In genomic region chr11:32109596-32109995, GRCh38 we compare ENCODE assay signal across 27 cellular contexts. TPM values are rescaled to one million over a fixed set of nuclear protein-coding genes. Genes with fewer than 3 reads are reported as not detected.
DNase-seq lines count a peak whose midpoint lies in the region; ATAC-seq, FAIRE-seq and TF ChIP-seq lines count a peak whose summit lies in the region.
"Had no signal": no experiment of that assay in that cellular context is flagged by ENCODE, and none has a peak within 500 bp of the region (broad histone marks: within the 10 kb centered on the region; RNA-seq: fewer than 3 reads in every experiment).

No MANE protein-coding gene starts in this region.

- H2AFZ ChIP-seq in GM23338 (peak overlapping the region; percentile 63), astrocyte (ENCODE audit: low read depth, low read length) (no peak overlapping the region)

- DNase-seq in GM23338 (ENCODE audit: low spot score) (no peak), NCI-H82 (lab: John Stamatoyannopoulos, UW) (peak; percentile 72), astrocyte (ENCODE audit: low read depth) (no peak), WERI-Rb-1 (no peak), putamen (ENCODE audit: low spot score) (no peak)
- DNase-seq: CD4-positive, CD25-positive, alpha-beta regulatory T cell; DMS153; DND-41; Karpas-422; MV-4-11; NCI-H1105; NCI-H1436 treated with DMSO at 0.1 percent for 48 hours; NCI-H187 treated with DMSO at 0.1 percent for 48 hours; NCI-H2171 treated with DMSO at 0.1 percent for 48 hours; NCI-H345; NCI-H524; NCI-H748 treated with DMSO at 0.1 percent for 48 hours; SIG-M5; SK-N-SH; SW 1271 had no signal

- H3K27ac ChIP-seq in GM23338 (ENCODE audit: low read depth) (no peak overlapping the region), astrocyte (ENCODE audit: low read depth, low read length) (no peak overlapping the region), WERI-Rb-1 (no peak overlapping the region)
- H3K27ac ChIP-seq: BLaER1, RWPE1 had no signal

- H3K36me3 Mint-ChIP-seq in GM23338 (ENCODE audit: low read depth) (peaks cover 10% of the 10 kb centered on the region; the same call in 2 of the 3 replicates), astrocyte (ENCODE audit: low read depth, unreplicated experiment) (peaks cover 6% of the 10 kb centered on the region)

- 0 out of 2 replicates have a peak, but pooled peaks cover 5% of the 10 kb centered on the region for H3K9me2 ChIP-seq in GM23338 (ENCODE audit: insufficient read depth)
- H3K9me2 ChIP-seq: SK-N-SH had no signal

- ATAC-seq in GM23338 (no peak), HG03571 (IDR thresholded peaks at IDR 0.05; ENCODE audit: unreplicated experiment) (no peak)

- no peaks in the 10 kb centered on the region for H3K36me3 ChIP-seq in GM23338 (ENCODE audit: insufficient read depth)
- peaks cover 9% of the 10 kb centered on the region for H3K36me3 ChIP-seq in astrocyte (ENCODE audit: insufficient read depth, low read length)
- H3K36me3 ChIP-seq in skeletal muscle satellite cell (ENCODE audit: insufficient read depth, low read length), result no peaks in the 10 kb centered on the region
- H3K36me3 ChIP-seq in WERI-Rb-1, result peaks cover 5% of the 10 kb centered on the region; the same call in 1 of the 2 replicates
- H3K36me3 ChIP-seq: HAP-1 had no signal

- H3K27ac Mint-ChIP-seq in GM23338, result peak overlapping the region; percentile 43; the same call in 1 of the 2 replicates
- no peak overlapping the region for H3K27ac Mint-ChIP-seq in astrocyte (ENCODE audit: unreplicated experiment)
- H3K27ac Mint-ChIP-seq: CD4-positive, CD25-positive, alpha-beta regulatory T cell had no signal

- H4K20me1 ChIP-seq in GM23338 (replicated peaks; ENCODE audit: insufficient read depth) (no peaks in the 10 kb centered on the region; the same call in 1 of the 2 replicates), astrocyte (ENCODE audit: insufficient read depth, low read length) (peaks cover 7% of the 10 kb centered on the region)

- H3K4me1 ChIP-seq in GM23338 (ENCODE audit: insufficient read depth) (no peaks in the 10 kb centered on the region), astrocyte (ENCODE audit: insufficient read depth, low read length) (peaks cover 4% of the 10 kb centered on the region), skeletal muscle satellite cell (ENCODE audit: control insufficient read depth, insufficient read depth, low read length) (peaks cover 21% of the 10 kb centered on the region)
- H3K4me1 ChIP-seq: HAP-1 had no signal

- H3K27me3 Mint-ChIP-seq in GM23338 (ENCODE audit: insufficient read depth, low read depth, poor library complexity) (no peaks in the 10 kb centered on the region), astrocyte (ENCODE audit: low read depth, unreplicated experiment) (peaks cover 10% of the 10 kb centered on the region)

- TF ChIP-seq CTCF in GM23338 (conservative IDR thresholded peaks at IDR 0.05; ENCODE audit: low read depth in 2 of 2) (no peak), astrocyte (IDR thresholded peaks at IDR 0.05; ENCODE audit: insufficient read depth, low read depth, low read length) (no peak), WERI-Rb-1 (IDR thresholded peaks at IDR 0.05; ENCODE audit: low read depth, low read length) (no peak)

- H3K4me3 ChIP-seq in GM23338 (no peak overlapping the region), astrocyte (ENCODE audit: insufficient read depth, low read depth, low read length) (no peak overlapping the region), skeletal muscle satellite cell (ENCODE audit: low read length) (no peak overlapping the region), WERI-Rb-1 (ENCODE audit: low read depth, low read length) (no peak overlapping the region)
- H3K4me3 ChIP-seq: BLaER1, HAP-1 had no signal

- H3K9me3 Mint-ChIP-seq in GM23338, result no peaks in the 10 kb centered on the region
- peaks cover 2% of the 10 kb centered on the region for H3K9me3 Mint-ChIP-seq in astrocyte (ENCODE audit: unreplicated experiment)

- no peak overlapping the region for H3K9ac ChIP-seq in astrocyte (ENCODE audit: low read length)
- H3K9ac ChIP-seq in skeletal muscle satellite cell (ENCODE audit: low read depth, low read length), result no peak overlapping the region
- H3K9ac ChIP-seq: BLaER1, SK-N-SH had no signal

- H3K4me2 ChIP-seq in GM23338 (no peak overlapping the region), astrocyte (ENCODE audit: low read length) (peak overlapping the region; percentile 14), skeletal muscle satellite cell (ENCODE audit: low read length) (peak overlapping the region; percentile 35)
- H3K4me2 ChIP-seq: BLaER1, SK-N-SH had no signal

- H3K27me3 ChIP-seq in GM23338 (ENCODE audit: insufficient read depth) (no peaks in the 10 kb centered on the region), astrocyte (ENCODE audit: insufficient read depth, low read length) (peaks cover 3% of the 10 kb centered on the region), skeletal muscle satellite cell (ENCODE audit: control insufficient read depth, insufficient read depth, low read length) (no peaks in the 10 kb centered on the region), WERI-Rb-1 (ENCODE audit: insufficient read depth, low read depth, severe bottlenecking) (no peaks in the 10 kb centered on the region)
- H3K27me3 ChIP-seq: BLaER1 had no signal

- H3K79me2 ChIP-seq in GM23338 (replicated peaks; ENCODE audit: insufficient read depth), result no peaks in the 10 kb centered on the region
- H3K79me2 ChIP-seq in astrocyte (ENCODE audit: insufficient read depth, low read length), result no peaks in the 10 kb centered on the region

- H3F3A ChIP-seq in GM23338 (replicated peaks; ENCODE audit: low read depth), result no peaks in the 10 kb centered on the region

- H3K4me1 Mint-ChIP-seq in GM23338 (peaks cover 15% of the 10 kb centered on the region), astrocyte (ENCODE audit: low read depth, unreplicated experiment) (peaks cover 10% of the 10 kb centered on the region)
- H3K4me1 Mint-ChIP-seq: CD4-positive, CD25-positive, alpha-beta regulatory T cell had no signal

- no peak overlapping the region for H3K4me3 Mint-ChIP-seq in GM23338
- H3K4me3 Mint-ChIP-seq in astrocyte (ENCODE audit: unreplicated experiment), result no peak overlapping the region
- H3K4me3 Mint-ChIP-seq: CD4-positive, CD25-positive, alpha-beta regulatory T cell had no signal

- no peaks in the 10 kb centered on the region for H3K9me3 ChIP-seq in astrocyte (ENCODE audit: insufficient read depth, low read depth, low read length)
- no peaks in the 10 kb centered on the region for H3K9me3 ChIP-seq in skeletal muscle satellite cell (replicated peaks; ENCODE audit: low read length)
- H3K9me3 ChIP-seq in WERI-Rb-1 (ENCODE audit: severe bottlenecking), result no peaks in the 10 kb centered on the region
- H3K9me3 ChIP-seq: BLaER1, HAP-1, SK-N-SH had no signal

- no peak for FAIRE-seq in astrocyte (lab: Jason Lieb, UNC)
- FAIRE-seq: A204.1, GM18507 had no signal

TF ChIP-seq in GM23338, 12 proteins besides CTCF, POLR2A, EP300 and RAD21 (continues in another document):
- TF ChIP-seq EZH2 (IDR thresholded peaks at IDR 0.05; ENCODE audit: low read depth, unreplicated experiment), result no peak
- no peak for TF ChIP-seq JUNB (IDR thresholded peaks at IDR 0.05; ENCODE audit: unreplicated experiment)
- TF ChIP-seq POLR2AphosphoS5 (IDR thresholded peaks at IDR 0.05; ENCODE audit: low read depth), result no peak
- TF ChIP-seq ETS1 (IDR thresholded peaks at IDR 0.05), result no peak
- no peak for TF ChIP-seq STAT1 (IDR thresholded peaks at IDR 0.05; ENCODE audit: unreplicated experiment)
- TF ChIP-seq ZNF114 (CRISPR knock-in tag; IDR thresholded peaks at IDR 0.05), result no peak
- no peak for TF ChIP-seq NANOG (IDR thresholded peaks at IDR 0.05; ENCODE audit: borderline replicate concordance)

RNA-seq across cellular contexts. Expression of gene RCN1, which starts 18.7 kb away (rescaled TPM):
- total RNA-seq in GM23338 (2014; rRNA removed; shearing (Covaris generic)), result 139 and 140 TPM in 2 replicates
- polyA plus RNA-seq in GM23338 (2016; fragmentation: Nextera tagmentation; extraction: Ambion mirVana), result 104 and 107 TPM in 2 replicates
- 545 and 565 TPM in 2 replicates for total RNA-seq in astrocyte
- 203 and 226 TPM in 2 replicates for total RNA-seq in skeletal muscle satellite cell (2012; rRNA removed)
